In the genomic region with DNA sequence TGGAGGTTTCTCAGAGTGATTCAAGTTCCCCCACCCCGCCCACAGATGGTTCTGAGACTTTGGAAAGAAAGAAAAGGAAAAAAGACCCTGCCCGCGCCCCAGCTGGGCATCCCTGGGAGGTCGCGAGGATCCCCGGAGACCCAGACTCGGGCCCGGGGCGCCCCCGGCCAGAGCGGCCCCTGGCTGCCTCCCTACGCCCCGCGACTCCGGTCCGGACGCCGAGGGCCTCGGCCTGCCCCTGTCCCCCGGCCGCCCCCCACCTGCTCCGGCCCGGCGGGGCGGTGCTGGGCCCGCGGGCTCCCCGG, we compare ENCODE assay signal across 11 cellular contexts. TPM values are rescaled to one million over a fixed set of nuclear protein-coding genes. Genes with fewer than 3 reads are reported as not detected.
DNase-seq lines count a peak whose midpoint lies in the region; ATAC-seq, FAIRE-seq and TF ChIP-seq lines count a peak whose summit lies in the region.
"Had no signal": no experiment of that assay in that cellular context is flagged by ENCODE, and none has a peak within 500 bp of the region (broad histone marks: within the 10 kb centered on the region; RNA-seq: fewer than 3 reads in every experiment).

No MANE protein-coding gene starts in this region.

- POLR2A ChIA-PET in K562 (lab: Yijun Ruan, JAX) = interaction anchor here (0.7 to 64.4 kb wide), 6 partner anchors 9 to 857 kb away, joined by 3 to 1556 read pairs (median 6); partner anchors contain the start of genes CRKL and LZTR1

- H3K4me3 ChIP-seq in K562 = no peak overlapping the region
- peak overlapping the region; percentile 3 for H3K4me3 ChIP-seq in kidney epithelial cell (ENCODE audit: low read depth, low read length)
- peak overlapping the region; percentile 33 for H3K4me3 ChIP-seq in thymus (ENCODE audit: low read length)
- H3K4me3 ChIP-seq in kidney (ENCODE audit: low read length in 2 of 2) = no peak overlapping the region
- H3K4me3 ChIP-seq: lung had no signal

- H3K4me1 ChIP-seq in K562 (replicated peaks in 1 of 2; ENCODE audit: control insufficient read depth in 2 of 2, insufficient read depth in 2 of 2, low read length in 2 of 2) = peaks cover 0 to 40% of the 10 kb centered on the region in 2 experiments; a peak in 3 of 5 replicates
- H3K4me1 ChIP-seq in thymus (ENCODE audit: control insufficient read depth, insufficient read depth, low read length) = no peaks in the 10 kb centered on the region
- peaks cover 0 to 7% of the 10 kb centered on the region in 2 donors for H3K4me1 ChIP-seq in kidney (ENCODE audit: control insufficient read depth in 1 of 2, insufficient read depth in 1 of 2, low read depth in 1 of 2, low read length in 2 of 2)

- no peaks in the 10 kb centered on the region for H3K9me1 ChIP-seq in K562 (ENCODE audit: control insufficient read depth, insufficient read depth, low read length)

- no peak overlapping the region for H3K4me2 ChIP-seq in K562 (ENCODE audit: insufficient read depth, low read length)

- no peaks in the 10 kb centered on the region for H3K9me3 Mint-ChIP-seq in activated naive CD4-positive, alpha-beta T cell treated with anti-CD3 and anti-CD28 coated beads for 36 hours

- TF ChIP-seq CTCF in K562 (IDR thresholded peaks at IDR 0.05 in 2 of 3, conservative IDR thresholded peaks at IDR 0.05 in 1 of 3; ENCODE audit: insufficient read depth in 2 of 3, low read depth in 1 of 3, low read length in 3 of 3) (no peak), kidney epithelial cell (IDR thresholded peaks at IDR 0.05; ENCODE audit: insufficient read depth, low read length, poor library complexity, severe bottlenecking) (no peak), kidney (IDR thresholded peaks at IDR 0.05; ENCODE audit: borderline replicate concordance, extremely low read depth, insufficient read depth) (no peak)

- peaks cover 5% of the 10 kb centered on the region for H3K27me3 Mint-ChIP-seq in activated naive CD4-positive, alpha-beta T cell treated with anti-CD3 and anti-CD28 coated beads for 36 hours (ENCODE audit: low read depth)

- TF ChIP-seq EP300 in K562 (IDR thresholded peaks at IDR 0.05; ENCODE audit: low read length) = no peak

- peak overlapping the region; percentile 57 for H3K4me3 Mint-ChIP-seq in activated naive CD4-positive, alpha-beta T cell treated with anti-CD3 and anti-CD28 coated beads for 36 hours

- no peak overlapping the region for H3K27ac ChIP-seq in K562 (ENCODE audit: extremely low read depth, low read depth, low read length)
- H3K27ac ChIP-seq in thymus (ENCODE audit: low read depth) = no peak overlapping the region
- H3K27ac ChIP-seq in kidney (ENCODE audit: low read depth in 2 of 2, low read length in 2 of 2) = no peak overlapping the region
- H3K27ac ChIP-seq: C4-2B had no signal

- H4K20me1 ChIP-seq in K562 (replicated peaks; ENCODE audit: control insufficient read depth, insufficient read depth, low read length) = peaks cover 44% of the 10 kb centered on the region

- FAIRE-seq in K562 (lab: Jason Lieb, UNC) = no peak
- FAIRE-seq in kidney (lab: Jason Lieb, UNC) = no peak

- CTCF ChIA-PET in activated naive CD4-positive, alpha-beta T cell treated with anti-CD3 and anti-CD28 coated beads for 36 hours (lab: Charles Lee) = interaction anchor here (1.3 kb wide), 1 partner anchor 48 kb away, joined by 3 read pairs; the partner anchor contains the start of gene CRKL
- CTCF ChIA-PET in K562 (lab: Yijun Ruan, JAX; ENCODE audit: low intra/inter-chr PET ratio) = interaction anchor here (1.1 kb wide), 1 partner anchor 138 kb away, joined by 5 read pairs; no protein-coding TSS in a partner anchor

- ATAC-seq in K562 (no peak), GM21447 (IDR thresholded peaks at IDR 0.05; ENCODE audit: unreplicated experiment) (no peak)

- peaks cover 11 to 38% of the 10 kb centered on the region in 2 experiments; a peak in 4 of 5 replicates for H3K27me3 ChIP-seq in K562 (ENCODE audit: control insufficient read depth in 2 of 2, insufficient read depth in 2 of 2, low read length in 2 of 2)
- peaks cover 18% of the 10 kb centered on the region for H3K27me3 ChIP-seq in kidney epithelial cell (ENCODE audit: control insufficient read depth, insufficient read depth, low read length)
- H3K27me3 ChIP-seq in thymus (ENCODE audit: control insufficient read depth, insufficient read depth) = peaks cover 23% of the 10 kb centered on the region

- no peak for TF ChIP-seq RAD21 in K562 (CRISPR knock-in tag; conservative IDR thresholded peaks at IDR 0.05 in 1 of 2, IDR thresholded peaks at IDR 0.05 in 1 of 2)

- H3K79me2 ChIP-seq in K562 (ENCODE audit: control insufficient read depth, insufficient read depth, low read length) = no peaks in the 10 kb centered on the region

- BruUV-seq in K562 (replicated peaks; lab: Mats Ljungman, UMichigan) = no TSS peak

- intact Hi-C loops in activated naive CD4-positive, alpha-beta T cell treated with anti-CD3 and anti-CD28 coated beads for 36 hours (cut with micrococcal nuclease) = loop anchor here (5.0 to 10.0 kb wide), 2 partner anchors 38 to 140 kb away; partner anchors contain the start of gene THAP7
- intact Hi-C loops in K562 (cut with micrococcal nuclease) (loop anchor here (2.0 to 5.0 kb wide), 6 partner anchors 58 to 187 kb away; partner anchors contain the start of gene LRRC74B), kidney (cut with DNase I) (no loop called here)

- H3K9me3 ChIP-seq in K562 (replicated peaks; ENCODE audit: control insufficient read depth, insufficient read depth, low read depth, low read length) (no peaks in the 10 kb centered on the region), thymus (ENCODE audit: control insufficient read depth) (no peaks in the 10 kb centered on the region), kidney (ENCODE audit: control insufficient read depth in 1 of 2, low read length in 2 of 2) (no peaks in the 10 kb centered on the region)

- 21% methylated on average over 28 of the region's 28 CpGs for WGBS in K562 (ENCODE audit: insufficient coverage, low coverage, missing lambda C conversion rate)
- under 1% methylated on average over 28 of the region's 28 CpGs for WGBS in thymus

- no peak overlapping the region for H3K9ac ChIP-seq in K562 (ENCODE audit: insufficient read depth in 1 of 2, low read depth in 2 of 2, low read length in 2 of 2)
- no peak overlapping the region for H3K9ac ChIP-seq in kidney (ENCODE audit: low read length in 2 of 2)

- no peak overlapping the region for H3K27ac Mint-ChIP-seq in activated naive CD4-positive, alpha-beta T cell treated with anti-CD3 and anti-CD28 coated beads for 36 hours

- DNase-seq in activated naive CD4-positive, alpha-beta T cell treated with anti-CD3 and anti-CD28 coated beads for 36 hours = no peak
- DNase-seq in activated naive CD4-positive, alpha-beta T cell (lab: John Stamatoyannopoulos, UW) = no peak
- no peak for DNase-seq in K562 (ENCODE audit: extremely low read depth in 1 of 4, low spot score in 3 of 4)
- no peak for DNase-seq in kidney epithelial cell (ENCODE audit: low read depth)
- no peak for DNase-seq in A172 (ENCODE audit: low spot score)
- no peak for DNase-seq in kidney
- DNase-seq: amniotic stem cell had no signal

- no peaks in the 10 kb centered on the region for H3K36me3 Mint-ChIP-seq in activated naive CD4-positive, alpha-beta T cell treated with anti-CD3 and anti-CD28 coated beads for 36 hours (ENCODE audit: low read depth)

- H2AFZ ChIP-seq in K562 (ENCODE audit: low read depth, low read length) = no peak overlapping the region

- in situ Hi-C loops in K562 (cut with MboI) = loop anchor here (25.0 kb wide), 1 partner anchor 173 kb away; no protein-coding TSS in a partner anchor

- H3K36me3 ChIP-seq in K562 (ENCODE audit: control insufficient read depth, insufficient read depth, low read length) = no peaks in the 10 kb centered on the region
- H3K36me3 ChIP-seq in kidney epithelial cell (ENCODE audit: control insufficient read depth, insufficient read depth, low read length) = no peaks in the 10 kb centered on the region
- no peaks in the 10 kb centered on the region for H3K36me3 ChIP-seq in thymus (ENCODE audit: control insufficient read depth, insufficient read depth)
- no peaks in the 10 kb centered on the region for H3K36me3 ChIP-seq in kidney (ENCODE audit: control insufficient read depth in 1 of 2, insufficient read depth in 2 of 2, low read length in 2 of 2)

- H3K4me1 Mint-ChIP-seq in activated naive CD4-positive, alpha-beta T cell treated with anti-CD3 and anti-CD28 coated beads for 36 hours (ENCODE audit: low read depth) = peaks cover 11% of the 10 kb centered on the region

- TF ChIP-seq POLR2A in K562 (conservative IDR thresholded peaks at IDR 0.05) = no peak

RNA-seq across cellular contexts. Expression of gene AIFM3, which starts 2.3 kb away (rescaled TPM):
- total RNA-seq in activated naive CD4-positive, alpha-beta T cell treated with anti-CD3 and anti-CD28 coated beads for 36 hours = under 1 TPM; 0.07 to 0.10 TPM
- 0.14 and 1.4 TPM in 2 replicates for total RNA-seq in K562 (2011; cell fraction: chromatin; rRNA removed; ENCODE audit: low replicate concordance)
- total RNA-seq in K562 (2011; cell fraction: nucleolus; rRNA removed) = 0.33 and 1.2 TPM in 2 replicates
- total RNA-seq in K562 (2011; cell fraction: nucleoplasm; rRNA removed) = 0.53 and 0.81 TPM in 2 replicates
- total RNA-seq in K562 (2014; rRNA removed) = 0.14 TPM in 1 of 2 replicates, not detected in the other
- 0.10 TPM in 1 of 2 replicates, not detected in the other for total RNA-seq in K562 (2014; rRNA removed; fragmentation: Illumina TruSeq; extraction: Trizol)
- 0.07 TPM in 1 of 2 replicates, not detected in the other for total RNA-seq in K562 (2015; rRNA removed; fragmentation: Illumina TruSeq; extraction: Trizol)
- total RNA-seq in K562 (2021) = 0.20 and 0.56 TPM in 2 replicates
- 0.04 and 0.08 TPM in 2 replicates for polyA plus RNA-seq in K562 (2011; rRNA removed)
- polyA plus RNA-seq in K562 (2011; cell fraction: cytosol; rRNA removed) = 0.06 TPM in 1 of 2 replicates, not detected in the other
- 0.80 and 0.87 TPM in 2 replicates for polyA plus RNA-seq in K562 (2011; cell fraction: nucleus; rRNA removed)
- polyA plus RNA-seq in K562 (2012) = 0.27 and 0.50 TPM in 2 replicates
- polyA plus RNA-seq in K562 (2014; fragmentation: Illumina TruSeq; extraction: Trizol) = 0.06 TPM in 1 of 2 replicates, not detected in the other
- polyA plus RNA-seq in K562 (2014; fragmentation: Nextera tagmentation; extraction: Ambion mirVana) = under 1 TPM; 0.03 to 0.06 TPM
- 0.15 TPM in 1 of 2 replicates, not detected in the other for polyA plus RNA-seq in K562 (2014; rRNA removed)
- 0.06 TPM in 1 of 2 replicates, not detected in the other for polyA minus RNA-seq in K562 (2011; rRNA and poly(A)+ RNA removed)
- not detected in 2 replicates for polyA minus RNA-seq in K562 (2011; cell fraction: cytosol; rRNA and poly(A)+ RNA removed)
- polyA minus RNA-seq in K562 (2011; cell fraction: nucleus; rRNA and poly(A)+ RNA removed) = 0.27 and 0.44 TPM in 2 replicates
- total RNA-seq in kidney epithelial cell = 0.75 and 1.5 TPM in 2 replicates
- 3.3 TPM for polyA plus RNA-seq in thymus
- total RNA-seq in A172 (2014; rRNA removed; shearing (Covaris generic)) = 1.4 TPM in 1 of 2 replicates, not detected in the other
- total RNA-seq in kidney = 3.1 TPM
- 4.4 TPM for polyA plus RNA-seq in kidney (ENCODE audit: insufficient read depth, low read depth, low replicate concordance)

RNA-seq across cellular contexts. Expression of gene LZTR1, which starts 17.3 kb away (rescaled TPM):
- 10 to 100 TPM; 23.1 to 27.4 TPM for total RNA-seq in activated naive CD4-positive, alpha-beta T cell treated with anti-CD3 and anti-CD28 coated beads for 36 hours
- total RNA-seq in K562 (2011; cell fraction: chromatin; rRNA removed; ENCODE audit: low replicate concordance) = 338 and 754 TPM in 2 replicates
- total RNA-seq in K562 (2011; cell fraction: nucleolus; rRNA removed) = 395 and 404 TPM in 2 replicates
- 258 and 287 TPM in 2 replicates for total RNA-seq in K562 (2011; cell fraction: nucleoplasm; rRNA removed)
- total RNA-seq in K562 (2014; rRNA removed) = 87.2 and 120 TPM in 2 replicates
- 46.4 and 63.0 TPM in 2 replicates for total RNA-seq in K562 (2014; rRNA removed; fragmentation: Illumina TruSeq; extraction: Trizol)
- 51.3 and 53.2 TPM in 2 replicates for total RNA-seq in K562 (2015; rRNA removed; fragmentation: Illumina TruSeq; extraction: Trizol)
- total RNA-seq in K562 (2021) = 132 and 135 TPM in 2 replicates
- 63.0 and 88.5 TPM in 2 replicates for polyA plus RNA-seq in K562 (2011; rRNA removed)
- polyA plus RNA-seq in K562 (2011; cell fraction: cytosol; rRNA removed) = 50.8 and 68.8 TPM in 2 replicates
- polyA plus RNA-seq in K562 (2011; cell fraction: nucleus; rRNA removed) = 703 and 913 TPM in 2 replicates
- 80.6 and 93.5 TPM in 2 replicates for polyA plus RNA-seq in K562 (2012)
- polyA plus RNA-seq in K562 (2014; fragmentation: Illumina TruSeq; extraction: Trizol) = 74.3 and 89.8 TPM in 2 replicates
- 1 to 10 TPM; 2.2 to 3.1 TPM for polyA plus RNA-seq in K562 (2014; fragmentation: Nextera tagmentation; extraction: Ambion mirVana)
- polyA plus RNA-seq in K562 (2014; rRNA removed) = 115 and 129 TPM in 2 replicates
- 64.5 and 72.9 TPM in 2 replicates for polyA minus RNA-seq in K562 (2011; rRNA and poly(A)+ RNA removed)
- polyA minus RNA-seq in K562 (2011; cell fraction: cytosol; rRNA and poly(A)+ RNA removed) = 41.9 and 49.7 TPM in 2 replicates
- polyA minus RNA-seq in K562 (2011; cell fraction: nucleus; rRNA and poly(A)+ RNA removed) = 188 and 205 TPM in 2 replicates
- 39.3 and 45.2 TPM in 2 replicates for total RNA-seq in kidney epithelial cell
- polyA plus RNA-seq in thymus = 49.2 TPM
- total RNA-seq in A172 (2014; rRNA removed; shearing (Covaris generic)) = 18.9 and 21.9 TPM in 2 replicates
- total RNA-seq in kidney = 66.4 TPM
- polyA plus RNA-seq in kidney (ENCODE audit: insufficient read depth, low read depth, low replicate concordance) = 24.3 TPM

RNA-seq across cellular contexts. Expression of gene THAP7, which starts 37.2 kb away (rescaled TPM):
- 10 to 100 TPM; 20.4 to 21.2 TPM for total RNA-seq in activated naive CD4-positive, alpha-beta T cell treated with anti-CD3 and anti-CD28 coated beads for 36 hours
- 90.2 and 332 TPM in 2 replicates for total RNA-seq in K562 (2011; cell fraction: chromatin; rRNA removed; ENCODE audit: low replicate concordance)
- 398 and 463 TPM in 2 replicates for total RNA-seq in K562 (2011; cell fraction: nucleolus; rRNA removed)
- total RNA-seq in K562 (2011; cell fraction: nucleoplasm; rRNA removed) = 158 and 211 TPM in 2 replicates
- total RNA-seq in K562 (2014; rRNA removed) = 245 and 323 TPM in 2 replicates
- 32.0 and 35.6 TPM in 2 replicates for total RNA-seq in K562 (2014; rRNA removed; fragmentation: Illumina TruSeq; extraction: Trizol)
- 120 and 129 TPM in 2 replicates for total RNA-seq in K562 (2015; rRNA removed; fragmentation: Illumina TruSeq; extraction: Trizol)
- 169 and 183 TPM in 2 replicates for total RNA-seq in K562 (2021)
- 75.4 and 94.6 TPM in 2 replicates for polyA plus RNA-seq in K562 (2011; rRNA removed)
- 137 and 308 TPM in 2 replicates for polyA plus RNA-seq in K562 (2011; cell fraction: cytosol; rRNA removed)
- 202 and 335 TPM in 2 replicates for polyA plus RNA-seq in K562 (2011; cell fraction: nucleus; rRNA removed)
- 114 and 118 TPM in 2 replicates for polyA plus RNA-seq in K562 (2012)
- polyA plus RNA-seq in K562 (2014; fragmentation: Illumina TruSeq; extraction: Trizol) = 84.1 and 121 TPM in 2 replicates
- 10 to 100 TPM in 1 of 2 experiments, 1 to 10 TPM in 1; 7.9 to 33.1 TPM for polyA plus RNA-seq in K562 (2014; fragmentation: Nextera tagmentation; extraction: Ambion mirVana)
- 263 and 266 TPM in 2 replicates for polyA plus RNA-seq in K562 (2014; rRNA removed)
- polyA minus RNA-seq in K562 (2011; rRNA and poly(A)+ RNA removed) = 39.0 and 48.5 TPM in 2 replicates
- polyA minus RNA-seq in K562 (2011; cell fraction: cytosol; rRNA and poly(A)+ RNA removed) = 53.5 and 55.4 TPM in 2 replicates
- 261 and 385 TPM in 2 replicates for polyA minus RNA-seq in K562 (2011; cell fraction: nucleus; rRNA and poly(A)+ RNA removed)
- 29.7 and 37.9 TPM in 2 replicates for total RNA-seq in kidney epithelial cell
- polyA plus RNA-seq in thymus = 40.3 TPM
- total RNA-seq in A172 (2014; rRNA removed; shearing (Covaris generic)) = 46.9 and 49.0 TPM in 2 replicates
- total RNA-seq in kidney = 25.5 TPM
- polyA plus RNA-seq in kidney (ENCODE audit: insufficient read depth, low read depth, low replicate concordance) = 44.1 TPM

RNA-seq across cellular contexts. Expression of gene CRKL, which starts 47.5 kb away (rescaled TPM):
- 10 to 100 TPM; 60.5 to 62.2 TPM for total RNA-seq in activated naive CD4-positive, alpha-beta T cell treated with anti-CD3 and anti-CD28 coated beads for 36 hours
- 251 and 271 TPM in 2 replicates for total RNA-seq in K562 (2011; cell fraction: chromatin; rRNA removed; ENCODE audit: low replicate concordance)
- total RNA-seq in K562 (2011; cell fraction: nucleolus; rRNA removed) = 179 and 190 TPM in 2 replicates
- 236 and 257 TPM in 2 replicates for total RNA-seq in K562 (2011; cell fraction: nucleoplasm; rRNA removed)
- total RNA-seq in K562 (2014; rRNA removed) = 105 and 144 TPM in 2 replicates
- total RNA-seq in K562 (2014; rRNA removed; fragmentation: Illumina TruSeq; extraction: Trizol) = 138 and 141 TPM in 2 replicates
- total RNA-seq in K562 (2015; rRNA removed; fragmentation: Illumina TruSeq; extraction: Trizol) = 124 and 128 TPM in 2 replicates
- 263 and 267 TPM in 2 replicates for total RNA-seq in K562 (2021)
- polyA plus RNA-seq in K562 (2011; rRNA removed) = 135 and 196 TPM in 2 replicates
- polyA plus RNA-seq in K562 (2011; cell fraction: cytosol; rRNA removed) = 111 and 189 TPM in 2 replicates
- 90.3 and 116 TPM in 2 replicates for polyA plus RNA-seq in K562 (2011; cell fraction: nucleus; rRNA removed)
- 90.4 and 122 TPM in 2 replicates for polyA plus RNA-seq in K562 (2012)
- 144 and 156 TPM in 2 replicates for polyA plus RNA-seq in K562 (2014; fragmentation: Illumina TruSeq; extraction: Trizol)
- polyA plus RNA-seq in K562 (2014; fragmentation: Nextera tagmentation; extraction: Ambion mirVana) = 100 to 1,000 TPM; 100 to 105 TPM
- polyA plus RNA-seq in K562 (2014; rRNA removed) = 114 and 124 TPM in 2 replicates
- polyA minus RNA-seq in K562 (2011; rRNA and poly(A)+ RNA removed) = 219 and 267 TPM in 2 replicates
- 166 and 232 TPM in 2 replicates for polyA minus RNA-seq in K562 (2011; cell fraction: cytosol; rRNA and poly(A)+ RNA removed)
- polyA minus RNA-seq in K562 (2011; cell fraction: nucleus; rRNA and poly(A)+ RNA removed) = 39.9 and 84.6 TPM in 2 replicates
- total RNA-seq in kidney epithelial cell = 47.7 and 51.1 TPM in 2 replicates
- polyA plus RNA-seq in thymus = 21.9 TPM
- total RNA-seq in A172 (2014; rRNA removed; shearing (Covaris generic)) = 29.1 and 33.8 TPM in 2 replicates
- total RNA-seq in kidney = 44.7 TPM
- 11.9 TPM for polyA plus RNA-seq in kidney (ENCODE audit: insufficient read depth, low read depth, low replicate concordance)

RNA-seq across cellular contexts. Expression of gene P2RX6, which starts 50.2 kb away (rescaled TPM):
- total RNA-seq in activated naive CD4-positive, alpha-beta T cell treated with anti-CD3 and anti-CD28 coated beads for 36 hours = under 1 TPM in 1 of 2 experiments, not detected in 1; 0.12 TPM
- total RNA-seq in K562 (2011; cell fraction: chromatin; rRNA removed; ENCODE audit: low replicate concordance) = 8.3 and 26.4 TPM in 2 replicates
- 15.5 and 19.3 TPM in 2 replicates for total RNA-seq in K562 (2011; cell fraction: nucleolus; rRNA removed)
- 13.6 and 14.4 TPM in 2 replicates for total RNA-seq in K562 (2011; cell fraction: nucleoplasm; rRNA removed)
- 1.5 and 1.9 TPM in 2 replicates for total RNA-seq in K562 (2014; rRNA removed)
- total RNA-seq in K562 (2014; rRNA removed; fragmentation: Illumina TruSeq; extraction: Trizol) = 0.77 and 1.0 TPM in 2 replicates
- total RNA-seq in K562 (2015; rRNA removed; fragmentation: Illumina TruSeq; extraction: Trizol) = 1.6 and 1.7 TPM in 2 replicates
- 2.3 and 2.7 TPM in 2 replicates for total RNA-seq in K562 (2021)
- polyA plus RNA-seq in K562 (2011; rRNA removed) = 1.2 and 1.5 TPM in 2 replicates
- polyA plus RNA-seq in K562 (2011; cell fraction: cytosol; rRNA removed) = 1.4 and 2.2 TPM in 2 replicates
- 16.2 and 34.8 TPM in 2 replicates for polyA plus RNA-seq in K562 (2011; cell fraction: nucleus; rRNA removed)
- 4.7 and 7.9 TPM in 2 replicates for polyA plus RNA-seq in K562 (2012)
- polyA plus RNA-seq in K562 (2014; fragmentation: Illumina TruSeq; extraction: Trizol) = 1.3 and 1.5 TPM in 2 replicates
- under 1 TPM in 1 of 2 experiments, not detected in 1; 0.01 TPM for polyA plus RNA-seq in K562 (2014; fragmentation: Nextera tagmentation; extraction: Ambion mirVana)
- 3.7 and 3.9 TPM in 2 replicates for polyA plus RNA-seq in K562 (2014; rRNA removed)
- polyA minus RNA-seq in K562 (2011; rRNA and poly(A)+ RNA removed) = 1.6 and 2.5 TPM in 2 replicates
- polyA minus RNA-seq in K562 (2011; cell fraction: cytosol; rRNA and poly(A)+ RNA removed) = 1.0 TPM in 1 of 2 replicates, not detected in the other
- 5.6 and 7.5 TPM in 2 replicates for polyA minus RNA-seq in K562 (2011; cell fraction: nucleus; rRNA and poly(A)+ RNA removed)
- 0.27 TPM in 1 of 2 replicates, not detected in the other for total RNA-seq in kidney epithelial cell
- 0.87 TPM for polyA plus RNA-seq in thymus
- total RNA-seq in A172 (2014; rRNA removed; shearing (Covaris generic)) = 2.8 and 3.5 TPM in 2 replicates
- total RNA-seq in kidney = 1.0 TPM
- 1.6 TPM for polyA plus RNA-seq in kidney (ENCODE audit: insufficient read depth, low read depth, low replicate concordance)

Comparison
In these comparisons a context has a peak if more than half of its experiments do, and no peak if none do; other contexts are left out.
1. H3K4me3 ChIP-seq: peak in kidney epithelial cell (single experiment) and thymus (single experiment); none in K562 (single experiment) and kidney (0 of 2).